ENCODE assay signal across 33 cellular contexts in the genomic region with DNA sequence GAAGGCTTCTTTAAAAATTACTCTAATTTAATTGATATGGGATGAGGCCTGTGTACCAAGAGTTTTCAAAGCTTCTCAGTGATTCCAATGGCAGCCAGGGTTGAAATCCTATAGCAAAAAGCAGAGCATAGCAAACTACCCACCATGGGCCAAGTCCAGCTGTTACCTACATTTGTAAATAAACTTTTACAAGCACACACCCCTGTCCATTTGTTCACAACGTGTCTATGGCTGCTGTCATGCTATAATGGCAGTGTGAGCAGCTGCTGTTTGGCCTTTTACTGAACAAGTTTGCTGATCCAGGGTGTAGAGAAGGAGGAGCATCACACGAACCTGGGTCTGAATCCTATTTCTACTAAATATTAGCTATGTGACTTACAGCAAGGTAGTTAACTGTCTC. TPM values are rescaled to one million over a fixed set of nuclear protein-coding genes. Genes with fewer than 3 reads are reported as not detected.
"Had no signal": no experiment of that assay in that cellular context is flagged by ENCODE, and none has a peak within 500 bp of the region (broad histone marks: within the 10 kb centered on the region; RNA-seq: fewer than 3 reads in every experiment).

No MANE protein-coding gene starts in this region.

- H3K4me3 ChIP-seq: colonic mucosa, gastrocnemius medialis, heart left ventricle, hepatocyte, left ventricle myocardium inferior, lower lobe of right lung, pancreas, right lobe of liver, smooth muscle cell, suprapubic skin, transverse colon, upper lobe of right lung, vagina had no signal

- H3K9me3 ChIP-seq: colonic mucosa, gastrocnemius medialis, heart left ventricle, left ventricle myocardium inferior, lower lobe of right lung, neutrophil, pancreas, right lobe of liver, transverse colon, upper lobe of right lung, vagina had no signal

- H3K4me2 ChIP-seq: hepatocyte, smooth muscle cell had no signal

- DNase-seq: colonic mucosa; effector CD8-positive, alpha-beta T cell; endodermal cell; foreskin fibroblast; gastrocnemius medialis; heart left ventricle; kidney; left cardiac atrium; left ventricle myocardium inferior; lower lobe of right lung; naive B cell; pancreas; right lobe of liver; stimulated activated CD4-positive, alpha-beta T cell treated with anti-CD3 and anti-CD28 coated beads, Interleukin-12 subunit alpha, Interleukin-12 subunit beta, amount 100 ng/mL, for 4 hours; stimulated activated CD4-positive, alpha-beta T cell treated with anti-CD3 and anti-CD28 coated beads, Interleukin-1b, Interleukin-23, amount 100 ng/mL, for 48 hours; stimulated activated CD4-positive, alpha-beta T cell treated with anti-CD3 and anti-CD28 coated beads, Interleukin-4, amount 100 ng/mL, for 1 hour; stimulated activated CD8-positive, alpha-beta memory T cell treated with anti-CD3 and anti-CD28 coated beads, Interleukin-4, amount 100 ng/mL, for 48 hours; stimulated activated naive CD4-positive, alpha-beta T cell; stimulated activated naive CD8-positive, alpha-beta T cell treated with anti-CD3 and anti-CD28 coated beads, Interleukin-15, amount 100 ng/mL, for 72 hours; transverse colon; upper lobe of right lung had no signal

- H3K4me1 ChIP-seq: colonic mucosa, heart left ventricle, left ventricle myocardium inferior, lower lobe of right lung, pancreas, right lobe of liver, suprapubic skin, transverse colon, upper lobe of right lung, vagina had no signal

- H3K79me2 ChIP-seq: hepatocyte had no signal

- H3K36me3 ChIP-seq: colonic mucosa, gastrocnemius medialis, heart left ventricle, left ventricle myocardium inferior, lower lobe of right lung, neutrophil, pancreas, right lobe of liver, suprapubic skin, transverse colon, upper lobe of right lung, vagina had no signal

- H2AFZ ChIP-seq: hepatocyte had no signal

- H3K27ac ChIP-seq: colonic mucosa, epithelial cell of prostate, gastrocnemius medialis, heart left ventricle, hepatocyte, left ventricle myocardium inferior, lower lobe of right lung, neutrophil, pancreas, right lobe of liver, suprapubic skin, transverse colon, upper lobe of right lung, vagina had no signal

RNA-seq across cellular contexts. Expression of a gene that starts 50.0 kb away (rescaled TPM):
- total RNA-seq: colonic mucosa; endodermal cell; esophagus mucosa; gastrocnemius medialis; heart left ventricle; kidney; left cardiac atrium; left ventricle myocardium inferior; lower lobe of right lung; mesenteric fat pad; natural killer cell treated with Interleukin-12 subunit alpha and Interleukin-12 subunit beta and Interleukin-15 and Interleukin-18, amount 100 ng/mL, for 72 hours; neural crest cell; posterior vena cava; pulmonary artery endothelial cell; right lobe of liver; suprapubic skin; transverse colon; upper lobe of right lung had no signal
